ENCODE assay signal across 16 cellular contexts in genomic region chr7:29156798-29157461, GRCh38. TPM values are rescaled to one million over a fixed set of nuclear protein-coding genes. Genes with fewer than 3 reads are reported as not detected.
A peak's percentile ranks its signal among the peaks of the same experiment; 100 is the strongest.
DNase-seq lines count a peak whose midpoint lies in the region; ATAC-seq and TF ChIP-seq lines count a peak whose summit lies in the region.
"Had no signal": no experiment of that assay in that cellular context is flagged by ENCODE, and none has a peak within 500 bp of the region (broad histone marks: within the 10 kb centered on the region; RNA-seq: fewer than 3 reads in every experiment).

No MANE protein-coding gene starts in this region.

- H3K56ac ChIP-seq in H9 (ENCODE audit: insufficient read length, low read depth, low read length), result no peak overlapping the region

- peak overlapping the region; percentile 12; the same call in 1 of the 2 replicates for H3K4me3 ChIP-seq in iPS-20b (ENCODE audit: low read length)
- H3K4me3 ChIP-seq: esophagus muscularis mucosa, SJSA1 had no signal

- ATAC-seq in HG03045 (IDR thresholded peaks at IDR 0.05; ENCODE audit: unreplicated experiment), result no peak
- ATAC-seq in activated T-cell treated with anti-CD3 and anti-CD28 coated beads, Interleukin-2, amount 50 U/mL, for 72 hours (replicated peaks in 1 of 2), result no peak

- DNase-seq in DMS 273 (lab: John Stamatoyannopoulos, UW; ENCODE audit: unreplicated experiment) (peak; percentile 39), DMS 273 treated with DMSO at 0.1 percent for 48 hours (lab: John Stamatoyannopoulos, UW) (no peak), H9 (no peak), NCI-H526 treated with DMSO at 0.1 percent for 48 hours (lab: John Stamatoyannopoulos, UW) (peak; percentile 10), HUDEP-2 (lab: John Stamatoyannopoulos, UW; ENCODE audit: unreplicated experiment in 76 of 76) (no peak)
- DNase-seq in activated T-cell treated with anti-CD3 and anti-CD28 coated beads, Interleukin-2, amount 50 U/mL, for 72 hours, result no peak
- DNase-seq: activated CD4-positive, alpha-beta memory T cell treated with anti-CD3 and anti-CD28 coated beads for 36 hours; aorta; NCI-H1930; stimulated activated CD4-positive, alpha-beta T cell treated with anti-CD3 and anti-CD28 coated beads, Interleukin-12 subunit alpha, Interleukin-12 subunit beta, amount 100 ng/mL, for 4 hours had no signal

- H3K27me3 ChIP-seq in H9 (ENCODE audit: insufficient read depth, low read length) (no peaks in the 10 kb centered on the region), iPS-20b (ENCODE audit: insufficient read depth, low read length) (no peaks in the 10 kb centered on the region)
- H3K27me3 ChIP-seq: SJSA1 had no signal

- no peak overlapping the region for H3K27ac Mint-ChIP-seq in H9
- H3K27ac Mint-ChIP-seq in activated T-cell treated with anti-CD3 and anti-CD28 coated beads, Interleukin-2, amount 50 U/mL, for 72 hours, result no peak overlapping the region
- H3K27ac Mint-ChIP-seq: activated CD4-positive, alpha-beta memory T cell treated with anti-CD3 and anti-CD28 coated beads for 36 hours; progenitor cell of endocrine pancreas had no signal

- no peak overlapping the region for H3K18ac ChIP-seq in H9 (ENCODE audit: insufficient read length, low read depth, low read length)

- H3T11ph ChIP-seq in H9 (ENCODE audit: low read length), result no peak overlapping the region

- H3K23ac ChIP-seq in H9 (ENCODE audit: insufficient read length, low read depth, low read length), result no peak overlapping the region

- H3K27ac ChIP-seq in H9 (ENCODE audit: insufficient read length, low read depth, low read length), result no peak overlapping the region
- no peak overlapping the region for H3K27ac ChIP-seq in iPS-20b (ENCODE audit: low read length)
- H3K27ac ChIP-seq: 22Rv1, esophagus muscularis mucosa, SJSA1 had no signal

- no peak overlapping the region for H3K14ac ChIP-seq in H9 (ENCODE audit: insufficient read depth, low read length)

- H3K4me3 Mint-ChIP-seq in H9, result no peak overlapping the region; a peak in 1 of 5 replicates
- no peak overlapping the region for H3K4me3 Mint-ChIP-seq in activated T-cell treated with anti-CD3 and anti-CD28 coated beads, Interleukin-2, amount 50 U/mL, for 72 hours
- H3K4me3 Mint-ChIP-seq: activated CD4-positive, alpha-beta memory T cell treated with anti-CD3 and anti-CD28 coated beads for 36 hours had no signal

- TF ChIP-seq CTCF in H9 (conservative IDR thresholded peaks at IDR 0.05), result peak; percentile 35; the same call in 1 of the 3 replicates

- H3K36me3 ChIP-seq in iPS-20b (ENCODE audit: insufficient read depth, low read depth, low read length), result no peaks in the 10 kb centered on the region
- H3K36me3 ChIP-seq: esophagus muscularis mucosa, SJSA1 had no signal

- H3K9ac ChIP-seq in H9 (ENCODE audit: extremely low read depth, insufficient read length, low read length), result no peak overlapping the region
- H3K9ac ChIP-seq in iPS-20b (ENCODE audit: low read depth, low read length), result no peak overlapping the region

- peaks cover 4 to 5% of the 10 kb centered on the region in 2 experiments; a peak in 3 of 5 replicates for H3K9me3 Mint-ChIP-seq in H9
- peaks cover 0 to 4% of the 10 kb centered on the region in 2 donors for H3K9me3 Mint-ChIP-seq in activated T-cell treated with anti-CD3 and anti-CD28 coated beads, Interleukin-2, amount 50 U/mL, for 72 hours
- H3K9me3 Mint-ChIP-seq: activated CD4-positive, alpha-beta memory T cell treated with anti-CD3 and anti-CD28 coated beads for 36 hours had no signal

- H2BK20ac ChIP-seq in H9 (ENCODE audit: low read depth, low read length, poor library complexity, severe bottlenecking), result no peak overlapping the region

- H4K20me1 ChIP-seq in H9 (ENCODE audit: control insufficient read depth, insufficient read depth, insufficient read length), result no peaks in the 10 kb centered on the region

- H2BK5ac ChIP-seq in H9 (ENCODE audit: insufficient read length, low read length), result no peak overlapping the region

- H3K79me1 ChIP-seq in H9 (ENCODE audit: insufficient read depth, low read depth, low read length, poor library complexity, severe bottlenecking), result no peaks in the 10 kb centered on the region

- no peak overlapping the region for H3K4ac ChIP-seq in H9 (ENCODE audit: low read depth, low read length)

- no peak overlapping the region for H2BK15ac ChIP-seq in H9 (ENCODE audit: low read depth, low read length)

- H3K23me2 ChIP-seq in H9 (ENCODE audit: insufficient read length, low read depth, low read length, poor library complexity, severe bottlenecking), result no peaks in the 10 kb centered on the region

- no peak overlapping the region for H3K4me2 ChIP-seq in H9 (ENCODE audit: insufficient read depth, insufficient read length, low read length)

- no CpG with 5 or more reads among the region's 5 CpGs for WGBS in H9 (ENCODE audit: extremely low coverage, insufficient read length, low lambda C conversion rate)

- H3K4me1 ChIP-seq in H9 (ENCODE audit: insufficient read depth, low read length), result no peaks in the 10 kb centered on the region
- H3K4me1 ChIP-seq in iPS-20b (ENCODE audit: insufficient read depth, low read length), result peaks cover 16% of the 10 kb centered on the region; the same call in 1 of the 2 replicates
- H3K4me1 ChIP-seq: SJSA1 had no signal

- H4K8ac ChIP-seq in H9 (replicated peaks; ENCODE audit: insufficient read length, low read depth, low read length), result no peak overlapping the region

- no peaks in the 10 kb centered on the region for H3K27me3 Mint-ChIP-seq in H9 (ENCODE audit: low read depth)
- H3K27me3 Mint-ChIP-seq in activated T-cell treated with anti-CD3 and anti-CD28 coated beads, Interleukin-2, amount 50 U/mL, for 72 hours (ENCODE audit: low read depth), result peaks cover 36% of the 10 kb centered on the region
- H3K27me3 Mint-ChIP-seq: progenitor cell of endocrine pancreas had no signal

- peaks cover 10 to 13% of the 10 kb centered on the region in 2 experiments for H3K4me1 Mint-ChIP-seq in H9
- peaks cover 8% of the 10 kb centered on the region for H3K4me1 Mint-ChIP-seq in activated T-cell treated with anti-CD3 and anti-CD28 coated beads, Interleukin-2, amount 50 U/mL, for 72 hours (ENCODE audit: low read depth)

- peaks cover 4 to 5% (median 4%) of the 10 kb centered on the region in 3 experiments; a peak in 4 of 7 replicates for H3K36me3 Mint-ChIP-seq in H9 (ENCODE audit: insufficient read depth in 1 of 3, low read depth in 3 of 3)
- H3K36me3 Mint-ChIP-seq in activated T-cell treated with anti-CD3 and anti-CD28 coated beads, Interleukin-2, amount 50 U/mL, for 72 hours (ENCODE audit: insufficient read depth in 2 of 2), result no peaks in the 10 kb centered on the region
- H3K36me3 Mint-ChIP-seq: activated CD4-positive, alpha-beta memory T cell treated with anti-CD3 and anti-CD28 coated beads for 36 hours had no signal

- H3K9me3 ChIP-seq in H9 (ENCODE audit: control insufficient read depth, low read depth, low read length) (no peaks in the 10 kb centered on the region), iPS-20b (ENCODE audit: insufficient read depth, low read depth, low read length) (no peaks in the 10 kb centered on the region)
- H3K9me3 ChIP-seq: esophagus muscularis mucosa, SJSA1 had no signal

- no peak overlapping the region for H2BK12ac ChIP-seq in H9 (ENCODE audit: insufficient read length, low read depth, low read length)

- H4K5ac ChIP-seq in H9 (ENCODE audit: insufficient read length, low read depth, low read length), result no peak overlapping the region

- H2BK120ac ChIP-seq in H9 (ENCODE audit: low read depth, low read length, poor library complexity, severe bottlenecking), result no peak overlapping the region

- H2AFZ ChIP-seq in H9 (ENCODE audit: low read length), result no peak overlapping the region

- no peak overlapping the region for H2AK5ac ChIP-seq in H9 (ENCODE audit: insufficient read length, low read length)

- no peaks in the 10 kb centered on the region for H3K79me2 ChIP-seq in H9 (ENCODE audit: insufficient read depth, low read length)

- no peak overlapping the region for H4K91ac ChIP-seq in H9 (ENCODE audit: insufficient read length, low read depth, low read length)

RNA-seq across cellular contexts. Expression of gene CPVL, which starts 10.6 kb away (rescaled TPM):
- 26.9 and 28.0 TPM in 2 replicates for total RNA-seq in H9 (2021)
- under 1 TPM in 1 of 2 donors, not detected in 1; 0.51 TPM for total RNA-seq in activated T-cell treated with anti-CD3 and anti-CD28 coated beads, Interleukin-2, amount 50 U/mL, for 72 hours
- total RNA-seq: activated CD4-positive, alpha-beta memory T cell treated with anti-CD3 and anti-CD28 coated beads for 36 hours had no signal

RNA-seq across cellular contexts. Expression of gene CHN2, which starts 37.6 kb away (rescaled TPM):
- total RNA-seq in H9 (2021), result 3.3 and 3.7 TPM in 2 replicates
- 1 to 10 TPM in 1 of 2 donors, under 1 TPM in 1; 0.91 to 1.2 TPM for total RNA-seq in activated T-cell treated with anti-CD3 and anti-CD28 coated beads, Interleukin-2, amount 50 U/mL, for 72 hours

Comparison
In these comparisons a context has a peak if more than half of its experiments do, and no peak if none do; other contexts are left out.
1. DNase-seq: peak in DMS 273 (single experiment) and NCI-H526 treated with DMSO at 0.1 percent for 48 hours (single experiment); none in DMS 273 treated with DMSO at 0.1 percent for 48 hours (single experiment), H9 (single experiment), activated T-cell treated with anti-CD3 and anti-CD28 coated beads, Interleukin-2, amount 50 U/mL, for 72 hours (0 of 2) and HUDEP-2 (0 of 76).
2. RNA of gene CPVL, which starts 10.6 kb away (total RNA-seq): 26.9 to 28.0 TPM in H9; 0.51 TPM in activated T-cell treated with anti-CD3 and anti-CD28 coated beads, Interleukin-2, amount 50 U/mL, for 72 hours; every median in the first group is over 10 times any median in the second.